In genomic region chr6:38173909-38174308, GRCh38 we compare ENCODE assay signal across 16 cellular contexts.
DNase-seq lines count a peak whose midpoint lies in the region; ATAC-seq and TF ChIP-seq lines count a peak whose summit lies in the region.
"Had no signal": no experiment of that assay in that cellular context is flagged by ENCODE, and none has a peak within 500 bp of the region (broad histone marks: within the 10 kb centered on the region; RNA-seq: fewer than 3 reads in every experiment).

No MANE protein-coding gene starts in this region.

- no peaks in the 10 kb centered on the region for H3K27me3 Mint-ChIP-seq in MCF 10A (ENCODE audit: insufficient read depth, unreplicated experiment)
- no peaks in the 10 kb centered on the region for H3K27me3 Mint-ChIP-seq in progenitor cell of endocrine pancreas

- CTCF ChIA-PET in MCF 10A (lab: Yijun Ruan, JAX): no interaction called here

- no peak overlapping the region for H3K4me3 ChIP-seq in breast epithelium
- H3K4me3 ChIP-seq: BLaER1, GM23338 had no signal

- no peak overlapping the region for H3K27ac ChIP-seq in breast epithelium
- H3K27ac ChIP-seq: BLaER1 had no signal

- H3K4me1 ChIP-seq in breast epithelium: no peaks in the 10 kb centered on the region
- H3K4me1 ChIP-seq: BLaER1, Caco-2 had no signal

- ATAC-seq in left colon (peak; percentile 64), left lobe of liver (no peak)
- ATAC-seq: GM23338 had no signal

- TSS peak; percentile 25 for BruUV-seq in MCF 10A (replicated peaks; lab: Mats Ljungman, UMichigan)

- H3K4me1 Mint-ChIP-seq in MCF 10A (ENCODE audit: insufficient read depth, unreplicated experiment) (peaks cover 7% of the 10 kb centered on the region), progenitor cell of endocrine pancreas (ENCODE audit: low read depth) (peaks cover 39% of the 10 kb centered on the region)

- TF ChIP-seq POLR2A in breast epithelium (IDR thresholded peaks at IDR 0.05): no peak

- no peak overlapping the region for H3K27ac Mint-ChIP-seq in MCF 10A (ENCODE audit: low read depth, unreplicated experiment)
- peak overlapping the region; percentile 27 for H3K27ac Mint-ChIP-seq in progenitor cell of endocrine pancreas
- H3K27ac Mint-ChIP-seq: GM23338 had no signal

- no peaks in the 10 kb centered on the region for H3K36me3 ChIP-seq in breast epithelium

- H3K4me3 Mint-ChIP-seq in MCF 10A (ENCODE audit: unreplicated experiment) (no peak overlapping the region), progenitor cell of endocrine pancreas (ENCODE audit: low read depth) (no peak overlapping the region)
- H3K4me3 Mint-ChIP-seq: CD8-positive, alpha-beta memory T cell; GM23338; H9 had no signal

- DNase-seq in MCF 10A (ENCODE audit: unreplicated experiment): no peak
- no peak for DNase-seq in breast epithelium (ENCODE audit: low spot score in 2 of 2)
- DNase-seq in left colon: peak; percentile 42 to 58
- no peak for DNase-seq in progenitor cell of endocrine pancreas (ENCODE audit: low spot score, unreplicated experiment)
- DNase-seq in Kasumi-1 (lab: John Stamatoyannopoulos, UW): no peak
- no peak for DNase-seq in left lobe of liver (ENCODE audit: low spot score)
- no peak for DNase-seq in cardiac septum (ENCODE audit: low spot score)
- DNase-seq: 8988T, AML-193, Caco-2, DND-41, GDM1, H9 had no signal

- H3K36me3 Mint-ChIP-seq in MCF 10A (ENCODE audit: insufficient read depth, unreplicated experiment) (peaks cover 17% of the 10 kb centered on the region), progenitor cell of endocrine pancreas (ENCODE audit: insufficient read depth) (peaks cover 5% of the 10 kb centered on the region)

- no peaks in the 10 kb centered on the region for H3K9me3 ChIP-seq in breast epithelium
- H3K9me3 ChIP-seq: BLaER1, Caco-2 had no signal

- intact Hi-C loops in MCF 10A (cut with micrococcal nuclease) (no loop called here), breast epithelium (cut with DNase I; ENCODE audit: low total_unique reads) (no loop called here), left colon (cut with DNase I, micrococcal nuclease) (no loop called here), cardiac septum (cut with DNase I) (no loop called here)

- H3K27me3 ChIP-seq in breast epithelium: no peaks in the 10 kb centered on the region
- H3K27me3 ChIP-seq: BLaER1 had no signal

- TF ChIP-seq CTCF in MCF 10A (IDR thresholded peaks at IDR 0.05; ENCODE audit: unreplicated experiment) (no peak), breast epithelium (IDR thresholded peaks at IDR 0.05) (no peak), progenitor cell of endocrine pancreas (IDR thresholded peaks at IDR 0.05; ENCODE audit: unreplicated experiment) (no peak)

- H3K9me3 Mint-ChIP-seq in MCF 10A (ENCODE audit: unreplicated experiment) (no peaks in the 10 kb centered on the region), progenitor cell of endocrine pancreas (ENCODE audit: low read depth) (no peaks in the 10 kb centered on the region)
- H3K9me3 Mint-ChIP-seq: CD8-positive, alpha-beta memory T cell; GM23338; H9 had no signal

- POLR2A ChIA-PET in MCF 10A (lab: Yijun Ruan, JAX): no interaction called here

Comparison
In these comparisons a context has a peak if more than half of its experiments do, and no peak if none do; other contexts are left out.
1. DNase-seq: peak in left colon (2 of 2); none in MCF 10A (single experiment), breast epithelium (0 of 2), progenitor cell of endocrine pancreas (single experiment), Kasumi-1 (0 of 2), left lobe of liver (single experiment) and cardiac septum (single experiment).